In the genomic region with DNA sequence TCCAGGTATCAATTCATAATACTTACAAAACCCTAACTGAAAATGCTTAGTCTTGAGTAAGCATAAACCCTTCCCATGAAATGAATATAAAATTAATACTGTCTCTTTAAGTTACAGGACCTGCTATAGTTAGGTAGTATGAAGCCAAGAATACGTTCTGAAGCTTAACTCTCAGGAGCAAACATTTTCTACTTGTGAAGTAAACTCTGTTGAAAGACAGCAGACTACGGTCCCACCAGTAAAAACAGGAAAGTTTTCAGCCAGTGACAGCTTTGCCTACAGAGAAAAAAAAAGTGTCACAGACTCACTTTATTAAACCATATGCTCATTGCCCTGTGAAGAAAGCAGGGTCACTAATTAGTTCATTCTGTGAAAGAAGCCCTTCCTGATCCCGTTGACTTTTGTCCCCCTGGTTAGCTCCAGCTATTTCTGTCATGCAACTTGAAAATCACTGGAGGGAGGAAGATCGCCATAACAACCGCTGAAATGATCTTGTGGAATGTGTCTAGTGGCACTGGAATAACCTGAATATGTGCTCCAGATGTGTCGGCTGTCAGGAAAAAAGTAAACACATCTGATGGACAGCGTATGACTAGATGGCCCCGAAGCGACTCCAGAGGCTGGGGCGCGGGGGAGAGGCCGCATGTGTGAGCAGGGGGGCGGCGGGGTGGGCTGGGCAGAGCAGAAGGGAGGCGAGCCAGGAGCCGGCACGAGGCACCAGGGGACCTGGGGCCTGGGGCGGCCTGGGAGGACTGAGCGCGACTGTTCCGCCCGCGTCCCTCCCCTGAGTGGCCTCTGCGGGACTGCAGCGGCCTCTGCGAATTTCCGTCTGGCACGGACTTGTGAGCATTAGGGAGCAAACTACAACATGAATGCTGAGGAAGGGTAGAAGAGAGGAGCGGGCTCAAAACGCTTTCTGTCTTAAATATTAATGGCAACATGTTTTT, we compare ENCODE assay signal across 10 cellular contexts. TPM values are rescaled to one million over a fixed set of nuclear protein-coding genes. Genes with fewer than 3 reads are reported as not detected.
A peak's percentile ranks its signal among the peaks of the same experiment; 100 is the strongest.
DNase-seq lines count a peak whose midpoint lies in the region; ATAC-seq and TF ChIP-seq lines count a peak whose summit lies in the region.
"Had no signal": no experiment of that assay in that cellular context is flagged by ENCODE, and none has a peak within 500 bp of the region (broad histone marks: within the 10 kb centered on the region; RNA-seq: fewer than 3 reads in every experiment).

No MANE protein-coding gene starts in this region.

- peaks cover 0 to 33% (median 6%) of the 10 kb centered on the region in 12 donors for H3K4me1 ChIP-seq in heart left ventricle
- peaks cover 11% of the 10 kb centered on the region for H3K4me1 ChIP-seq in parathyroid adenoma
- no peaks in the 10 kb centered on the region for H3K4me1 ChIP-seq in CD8-positive, alpha-beta T cell (ENCODE audit: insufficient read depth, low read length)

- no peak for TF ChIP-seq POLR2A in heart left ventricle (IDR thresholded peaks at IDR 0.05)

- H3K9me3 ChIP-seq in heart left ventricle = no peaks in the 10 kb centered on the region
- H3K9me3 ChIP-seq in parathyroid adenoma (ENCODE audit: control insufficient read depth, low read length) = no peaks in the 10 kb centered on the region
- H3K9me3 ChIP-seq in CD8-positive, alpha-beta T cell (ENCODE audit: low read length) = no peaks in the 10 kb centered on the region
- H3K9me3 ChIP-seq: neutrophil had no signal

- no peak overlapping the region for H3K4me3 Mint-ChIP-seq in effector memory CD8-positive, alpha-beta T cell
- H3K4me3 Mint-ChIP-seq in CD8-positive, alpha-beta T cell = no peak overlapping the region
- H3K4me3 Mint-ChIP-seq: IgD-negative memory B cell had no signal

- peaks cover 2 to 8% of the 10 kb centered on the region in 2 donors for H3K9me3 Mint-ChIP-seq in effector memory CD8-positive, alpha-beta T cell
- peaks cover 3% of the 10 kb centered on the region for H3K9me3 Mint-ChIP-seq in CD8-positive, alpha-beta T cell

- H3K27ac Mint-ChIP-seq in effector memory CD8-positive, alpha-beta T cell = no peak overlapping the region
- no peak overlapping the region for H3K27ac Mint-ChIP-seq in CD8-positive, alpha-beta T cell

- DNase-seq in DMS79 treated with DMSO at 0.1 percent for 48 hours (lab: John Stamatoyannopoulos, UW) (peak; percentile 4), heart left ventricle (peak; percentile 28 to 60 (median 43)), NCI-H1436 treated with DMSO at 0.1 percent for 48 hours (lab: John Stamatoyannopoulos, UW) (no peak)
- DNase-seq in effector memory CD8-positive, alpha-beta T cell = no peak
- DNase-seq in CD8-positive, alpha-beta T cell = no peak

- POLR2A ChIA-PET in CD8-positive, alpha-beta T cell (lab: Charles Lee) = no interaction called here

- no peaks in the 10 kb centered on the region for H3K36me3 Mint-ChIP-seq in effector memory CD8-positive, alpha-beta T cell (ENCODE audit: insufficient read depth)
- H3K36me3 Mint-ChIP-seq in CD8-positive, alpha-beta T cell = no peaks in the 10 kb centered on the region
- H3K36me3 Mint-ChIP-seq: IgD-negative memory B cell had no signal

- 6 to 15% (median 9%) methylated on average over 14 to 30 of the region's 30 CpGs for WGBS in heart left ventricle, 4 donors

- CTCF ChIA-PET in CD8-positive, alpha-beta T cell (lab: Charles Lee) = no interaction called here

- H2AFZ ChIP-seq in parathyroid adenoma = peak overlapping the region; percentile 70

- H3K27ac ChIP-seq in VCaP (peak overlapping the region; percentile 59), heart left ventricle (peak overlapping the region in 10 of 12 donors; percentile 16 to 82 (median 60)), parathyroid adenoma (peak overlapping the region; percentile 87)
- H3K27ac ChIP-seq in CD8-positive, alpha-beta T cell (ENCODE audit: low read depth, low read length) = no peak overlapping the region
- H3K27ac ChIP-seq: neutrophil had no signal

- peaks cover 0 to 17% (median 0%) of the 10 kb centered on the region in 9 donors for H3K27me3 ChIP-seq in heart left ventricle
- no peaks in the 10 kb centered on the region for H3K27me3 ChIP-seq in parathyroid adenoma (ENCODE audit: control insufficient read depth, insufficient read depth, low read length)
- H3K27me3 ChIP-seq in CD8-positive, alpha-beta T cell (ENCODE audit: insufficient read depth, low read length) = no peaks in the 10 kb centered on the region

- peak overlapping the region; percentile 52 for H3K4me2 ChIP-seq in parathyroid adenoma (ENCODE audit: low read length)

- H3K27me3 Mint-ChIP-seq in effector memory CD8-positive, alpha-beta T cell = no peaks in the 10 kb centered on the region
- peaks cover 17% of the 10 kb centered on the region for H3K27me3 Mint-ChIP-seq in CD8-positive, alpha-beta T cell (ENCODE audit: low read depth)
- H3K27me3 Mint-ChIP-seq: IgD-negative memory B cell had no signal

- ATAC-seq in heart left ventricle = peak in 3 of 4 donors; percentile 54 to 72 (median 72)
- no peak for ATAC-seq in effector memory CD8-positive, alpha-beta T cell (replicated peaks)
- no peak for ATAC-seq in CD8-positive, alpha-beta T cell
- ATAC-seq in HG02759 (IDR thresholded peaks at IDR 0.05; ENCODE audit: unreplicated experiment) = no peak

- H3K9ac ChIP-seq in parathyroid adenoma = no peak overlapping the region

- H3K79me2 ChIP-seq in parathyroid adenoma = peaks cover 3% of the 10 kb centered on the region

- H3K4me3 ChIP-seq in heart left ventricle (peak overlapping the region in 9 of 12 donors; percentile 28 to 50 (median 42)), parathyroid adenoma (ENCODE audit: low read depth, low read length) (peak overlapping the region; percentile 20)
- no peak overlapping the region for H3K4me3 ChIP-seq in CD8-positive, alpha-beta T cell (ENCODE audit: low read depth, low read length)

- H3K36me3 ChIP-seq in heart left ventricle (no peaks in the 10 kb centered on the region), parathyroid adenoma (ENCODE audit: control insufficient read depth, insufficient read depth, low read length) (no peaks in the 10 kb centered on the region)
- H3K36me3 ChIP-seq in CD8-positive, alpha-beta T cell (ENCODE audit: insufficient read depth, low read length) = no peaks in the 10 kb centered on the region
- H3K36me3 ChIP-seq: neutrophil had no signal

- TF ChIP-seq CTCF in VCaP (conservative IDR thresholded peaks at IDR 0.05) = no peak
- TF ChIP-seq CTCF in heart left ventricle (IDR thresholded peaks at IDR 0.05) = no peak
- TF ChIP-seq CTCF in parathyroid adenoma (IDR thresholded peaks at IDR 0.05) = no peak
- no peak for TF ChIP-seq CTCF in CD8-positive, alpha-beta T cell (IDR thresholded peaks at IDR 0.05)

- no peaks in the 10 kb centered on the region for H3K4me1 Mint-ChIP-seq in effector memory CD8-positive, alpha-beta T cell (ENCODE audit: low read depth in 2 of 2)
- no peaks in the 10 kb centered on the region for H3K4me1 Mint-ChIP-seq in CD8-positive, alpha-beta T cell (ENCODE audit: low read depth)
- H3K4me1 Mint-ChIP-seq: IgD-negative memory B cell had no signal

- intact Hi-C loops in heart left ventricle (cut with DNase I) = no loop called here
- intact Hi-C loops in CD8-positive, alpha-beta T cell (cut with DNase I, micrococcal nuclease) = no loop called here

RNA-seq across cellular contexts. Expression of a gene that starts 41.9 kb away (rescaled TPM):
- total RNA-seq in heart left ventricle = 10 to 100 TPM in 2 of 9 donors, 1 to 10 TPM in 7; 2.2 to 27.1 (median 4.0) TPM
- under 1 TPM; 0.38 to 0.69 TPM for polyA plus RNA-seq in heart left ventricle
- total RNA-seq in CD8-positive, alpha-beta T cell = under 1 TPM in 1 of 2 experiments, not detected in 1; 0.14 TPM
- polyA plus RNA-seq: IgD-negative memory B cell had no signal

Comparison
In these comparisons a context has a peak if more than half of its experiments do, and no peak if none do; other contexts are left out.
1. DNase-seq: peak in DMS79 treated with DMSO at 0.1 percent for 48 hours (single experiment) and heart left ventricle (5 of 5); none in effector memory CD8-positive, alpha-beta T cell (0 of 3), CD8-positive, alpha-beta T cell (0 of 7) and NCI-H1436 treated with DMSO at 0.1 percent for 48 hours (single experiment).
2. ATAC-seq: peak in heart left ventricle (3 of 4); none in effector memory CD8-positive, alpha-beta T cell (single experiment), CD8-positive, alpha-beta T cell (single experiment) and HG02759 (single experiment).